ENCODE assay signal across 1 cellular context in genomic region chr7:4149645-4150044, GRCh38.
TF ChIP-seq lines count a peak whose summit lies in the region.

No MANE protein-coding gene starts in this region.

TF ChIP-seq in H1, 55 proteins besides CTCF, POLR2A, EP300 and RAD21:
- TF ChIP-seq ZNF274 (IDR thresholded peaks at IDR 0.05; ENCODE audit: borderline replicate concordance, extremely low read depth, low read length) (no peak), MAFK (IDR thresholded peaks at IDR 0.05; ENCODE audit: low read depth, low read length) (no peak), SIRT6 (IDR thresholded peaks at IDR 0.05; ENCODE audit: low read length) (no peak), GTF2F1 (IDR thresholded peaks at IDR 0.05; ENCODE audit: borderline replicate concordance, low read depth, low read length) (no peak), HDAC6 (IDR thresholded peaks at IDR 0.05; ENCODE audit: low read depth, low read length) (no peak), BRCA1 (IDR thresholded peaks at IDR 0.05; ENCODE audit: low read depth, low read length) (no peak), SP4 (IDR thresholded peaks at IDR 0.05; ENCODE audit: low read length) (no peak), KDM1A (IDR thresholded peaks at IDR 0.05; ENCODE audit: borderline replicate concordance, low read length) (no peak), RXRA (IDR thresholded peaks at IDR 0.05; ENCODE audit: insufficient read depth, low read depth, low read length) (no peak), RBBP5 (IDR thresholded peaks at IDR 0.05; ENCODE audit: borderline replicate concordance, low read depth, low read length) (no peak), TCF12 (IDR thresholded peaks at IDR 0.05; ENCODE audit: low read depth, low read length) (no peak), ATF2 (IDR thresholded peaks at IDR 0.05; ENCODE audit: low read length) (no peak), TEAD4 (IDR thresholded peaks at IDR 0.05; ENCODE audit: low read depth, low read length) (no peak), EZH2 (IDR thresholded peaks at IDR 0.05; ENCODE audit: low read depth, low read length, severe bottlenecking) (no peak), TAF1 (IDR thresholded peaks at IDR 0.05; ENCODE audit: low read depth, low read length) (no peak), RFX5 (IDR thresholded peaks at IDR 0.05; ENCODE audit: borderline replicate concordance, low read depth, low read length) (no peak)
